Comparison of ENCODE assay signal across 1 cellular context in genomic region chr4:78703079-78703478, GRCh38.
A peak's percentile ranks its signal among the peaks of the same experiment; 100 is the strongest.
TF ChIP-seq lines count a peak whose summit lies in the region.

No MANE protein-coding gene starts in this region.

TF ChIP-seq in HEK293, 187 proteins besides CTCF, POLR2A, EP300 and RAD21:
- TF ChIP-seq PATZ1 (tag by site-specific recombination; IDR thresholded peaks at IDR 0.05) (no peak), ZNF76 (tag by site-specific recombination; IDR thresholded peaks at IDR 0.05; ENCODE audit: borderline replicate concordance, low read depth) (no peak), SETDB1 (IDR thresholded peaks at IDR 0.05; ENCODE audit: insufficient read length, low read length) (peak; percentile 83), ZFP41 (tag by site-specific recombination; IDR thresholded peaks at IDR 0.05; ENCODE audit: borderline replicate concordance) (no peak), ZNF324 (tag by site-specific recombination; IDR thresholded peaks at IDR 0.05) (no peak)
TF ChIP-seq in HEK293: peak in this region for 1.
